20 cellular contexts compared by ENCODE assay signal in genomic region chr18:51561821-51562220, GRCh38.
DNase-seq lines count a peak whose midpoint lies in the region; ATAC-seq, FAIRE-seq and TF ChIP-seq lines count a peak whose summit lies in the region.
"Had no signal": no experiment of that assay in that cellular context is flagged by ENCODE, and none has a peak within 500 bp of the region (broad histone marks: within the 10 kb centered on the region; RNA-seq: fewer than 3 reads in every experiment).

No MANE protein-coding gene starts in this region.

- no peak overlapping the region for H3K4me3 ChIP-seq in body of pancreas
- H3K4me3 ChIP-seq in fibroblast of pulmonary artery (replicated peaks; ENCODE audit: low read depth, low read length), result no peak overlapping the region
- no peak overlapping the region for H3K4me3 ChIP-seq in kidney (ENCODE audit: low read length in 2 of 2)
- H3K4me3 ChIP-seq: BLaER1 treated with 17β-estradiol and CSF1 and Interleukin-3, amounts not matched to agents 10 nM and 100 nM had no signal

- H3K27me3 ChIP-seq in body of pancreas, result no peaks in the 10 kb centered on the region
- H3K27me3 ChIP-seq: BLaER1 treated with 17β-estradiol and CSF1 and Interleukin-3, amounts not matched to agents 10 nM and 100 nM had no signal

- peak; percentile 48 for ATAC-seq in body of pancreas
- ATAC-seq: PC-3 had no signal

- TF ChIP-seq POLR2A in body of pancreas (IDR thresholded peaks at IDR 0.05), result no peak

- TF ChIP-seq CTCF in body of pancreas (IDR thresholded peaks at IDR 0.05) (no peak), fibroblast of pulmonary artery (IDR thresholded peaks at IDR 0.05; ENCODE audit: low read length, missing control alignments) (no peak), kidney (IDR thresholded peaks at IDR 0.05; ENCODE audit: borderline replicate concordance, extremely low read depth, insufficient read depth) (no peak)

- FAIRE-seq in kidney (lab: Jason Lieb, UNC), result no peak
- FAIRE-seq: GM12891, GM18507, H1, HTR-8/SVneo had no signal

- 48 to 49% methylated on average over 4 of the region's 4 CpGs for WGBS in body of pancreas, 2 donors

- H3K36me3 ChIP-seq in body of pancreas (replicated peaks in 1 of 2; ENCODE audit: insufficient read depth in 1 of 2, low read depth in 2 of 2), result no peaks in the 10 kb centered on the region
- no peaks in the 10 kb centered on the region for H3K36me3 ChIP-seq in kidney (ENCODE audit: control insufficient read depth in 1 of 2, insufficient read depth in 2 of 2, low read length in 2 of 2)
- H3K36me3 ChIP-seq: BLaER1 treated with 17β-estradiol and CSF1 and Interleukin-3, amounts not matched to agents 10 nM and 100 nM had no signal

- DNase-seq in body of pancreas, result peak; percentile 9 to 44 (median 18)
- peak; percentile 38 for DNase-seq in fibroblast of pulmonary artery (ENCODE audit: low read depth)
- DNase-seq in kidney, result peak; percentile 56
- DNase-seq in renal cortical epithelial cell (ENCODE audit: low read depth), result peak; percentile 50
- no peak for DNase-seq in NCI-H524 treated with DMSO at 0.1 percent for 48 hours (lab: John Stamatoyannopoulos, UW)
- no peak for DNase-seq in CD1c-positive myeloid dendritic cell (ENCODE audit: extremely low spot score)
- no peak for DNase-seq in activated CD4-positive, alpha-beta T cell treated with anti-CD3 and anti-CD28 coated beads, Interleukin-2, amount 50 U/mL, for 48 hours
- DNase-seq: IMR-90, NCI-H1417 treated with DMSO at 0.1 percent for 48 hours, NCI-H187 treated with DMSO at 0.1 percent for 48 hours, NCI-H2227 treated with DMSO at 0.1 percent for 48 hours, NCI-H510A treated with DMSO at 0.1 percent for 48 hours, NCI-H82, PC-3 had no signal

- no peak overlapping the region for H3K9ac ChIP-seq in kidney (ENCODE audit: low read length in 2 of 2)
- H3K9ac ChIP-seq: BLaER1 treated with 17β-estradiol and CSF1 and Interleukin-3, amounts not matched to agents 10 nM and 100 nM had no signal

- H3K27ac ChIP-seq in body of pancreas (no peak overlapping the region), kidney (ENCODE audit: low read depth in 2 of 2, low read length in 2 of 2) (no peak overlapping the region)
- H3K27ac ChIP-seq: BLaER1 treated with 17β-estradiol and CSF1 and Interleukin-3, amounts not matched to agents 10 nM and 100 nM; RWPE1 had no signal

- H3K4me1 ChIP-seq in body of pancreas (no peaks in the 10 kb centered on the region), kidney (ENCODE audit: control insufficient read depth in 1 of 2, insufficient read depth in 1 of 2, low read depth in 1 of 2, low read length in 2 of 2) (no peaks in the 10 kb centered on the region)

- intact Hi-C loops in body of pancreas (cut with DNase I), result no loop called here
- intact Hi-C loops in kidney (cut with DNase I), result no loop called here

- H3K9me3 ChIP-seq in body of pancreas (no peaks in the 10 kb centered on the region), kidney (ENCODE audit: control insufficient read depth in 1 of 2, low read length in 2 of 2) (no peaks in the 10 kb centered on the region)
- H3K9me3 ChIP-seq: BLaER1 treated with 17β-estradiol and CSF1 and Interleukin-3, amounts not matched to agents 10 nM and 100 nM had no signal

Comparison
In these comparisons a context has a peak if more than half of its experiments do, and no peak if none do; other contexts are left out.
1. DNase-seq: peak in body of pancreas (4 of 4), fibroblast of pulmonary artery (single experiment), kidney (single experiment) and renal cortical epithelial cell (single experiment); none in NCI-H524 treated with DMSO at 0.1 percent for 48 hours (single experiment), CD1c-positive myeloid dendritic cell (single experiment) and activated CD4-positive, alpha-beta T cell treated with anti-CD3 and anti-CD28 coated beads, Interleukin-2, amount 50 U/mL, for 48 hours (0 of 2).